Comparison of ENCODE assay signal across 17 cellular contexts in the genomic region with DNA sequence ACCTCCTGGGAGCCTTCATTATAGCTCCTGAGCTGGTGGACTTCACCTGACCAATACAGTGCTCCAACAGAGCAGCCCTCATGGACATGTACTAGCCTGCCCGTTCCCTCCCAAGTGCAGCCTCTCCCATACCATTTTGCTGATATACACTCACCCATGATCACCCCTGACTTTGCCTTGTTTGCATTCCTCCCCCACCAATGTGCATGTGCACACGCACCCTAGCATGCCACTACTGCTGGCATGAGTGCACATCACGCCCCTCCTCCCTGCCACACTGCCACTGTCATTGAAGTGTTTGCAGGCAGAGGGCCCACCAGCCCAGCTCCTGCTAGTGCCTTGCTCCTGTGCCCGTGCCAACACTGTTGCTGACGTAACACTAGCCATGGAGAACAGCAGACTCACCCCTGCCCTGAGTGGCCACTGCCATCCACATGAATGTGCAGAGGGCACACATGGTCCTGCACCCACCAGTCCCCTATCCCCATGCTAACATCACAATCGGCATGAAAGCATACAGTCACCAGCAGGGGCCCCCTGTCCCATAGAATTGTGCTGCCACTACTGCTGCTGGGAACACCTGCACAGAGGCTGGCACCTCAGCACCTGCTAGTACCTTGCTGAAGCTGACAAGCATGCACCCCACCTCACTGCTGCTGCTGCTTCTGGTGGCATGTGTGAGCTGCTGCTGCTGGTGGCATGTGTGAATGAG.
DNase-seq lines count a peak whose midpoint lies in the region; ATAC-seq, FAIRE-seq and TF ChIP-seq lines count a peak whose summit lies in the region.
"Had no signal": no experiment of that assay in that cellular context is flagged by ENCODE, and none has a peak within 500 bp of the region (broad histone marks: within the 10 kb centered on the region; RNA-seq: fewer than 3 reads in every experiment).

No MANE protein-coding gene starts in this region.

- peak; percentile 24 for ATAC-seq in mucosa of descending colon
- ATAC-seq: gastroesophageal sphincter had no signal

- no peaks in the 10 kb centered on the region for H3K79me2 ChIP-seq in Loucy (ENCODE audit: insufficient read depth, low read length)

- no peaks in the 10 kb centered on the region for H3K9me2 ChIP-seq in Loucy (replicated peaks; ENCODE audit: low read depth, low read length)

- DNase-seq in NCI-H2171 treated with DMSO at 0.1 percent for 48 hours (lab: John Stamatoyannopoulos, UW): peak; percentile 5
- DNase-seq in NCI-H2171 (lab: John Stamatoyannopoulos, UW): no peak
- peak; percentile 59 for DNase-seq in chondrocyte (ENCODE audit: low spot score)
- peak in 1 of 3 donors; percentile 40 for DNase-seq in mucosa of descending colon
- DNase-seq in posterior vena cava (ENCODE audit: low spot score): no peak
- no peak for DNase-seq in GM10266 (ENCODE audit: extremely low spot score)
- no peak for DNase-seq in GM12892 (ENCODE audit: insufficient read length)
- DNase-seq: ACHN; activated CD4-positive, alpha-beta T cell treated with anti-CD3 and anti-CD28 coated beads, Interleukin-2, amount 50 U/mL, for 4 hours; effector memory CD4-positive, alpha-beta T cell; immature natural killer cell; stimulated activated CD4-positive, alpha-beta T cell treated with anti-CD3 and anti-CD28 coated beads, Interleukin-12 subunit alpha, Interleukin-12 subunit beta, amount 100 ng/mL, for 4 hours; substantia nigra; T-helper 9 cell had no signal

- TF ChIP-seq CTCF in Loucy (conservative IDR thresholded peaks at IDR 0.05; ENCODE audit: low read length) (0 out of 2 replicates have a peak, but pooled peaks have one; percentile 26), chondrocyte (IDR thresholded peaks at IDR 0.05) (no peak), mucosa of descending colon (IDR thresholded peaks at IDR 0.05) (no peak), GM10266 (IDR thresholded peaks at IDR 0.05; ENCODE audit: control insufficient read depth, insufficient read depth, low read depth, missing control alignments) (no peak)

- H3K27me3 Mint-ChIP-seq in chondrocyte (ENCODE audit: low read depth): peaks cover 44% of the 10 kb centered on the region

- no peak for TF ChIP-seq POLR2A in GM12892 (IDR thresholded peaks at IDR 0.05; ENCODE audit: low read depth, low read length)

- H3K36me3 Mint-ChIP-seq in chondrocyte (ENCODE audit: low read depth): peaks cover 3% of the 10 kb centered on the region
- H3K36me3 Mint-ChIP-seq: immature natural killer cell had no signal

- H4K20me1 ChIP-seq in Loucy (ENCODE audit: insufficient read depth, low read length, poor library complexity, severe bottlenecking): no peaks in the 10 kb centered on the region

- H3K9me3 ChIP-seq in Loucy (ENCODE audit: insufficient read depth, low read depth, low read length) (no peaks in the 10 kb centered on the region), mucosa of descending colon (no peaks in the 10 kb centered on the region)
- H3K9me3 ChIP-seq: gastroesophageal sphincter had no signal

- H3K4me1 Mint-ChIP-seq in chondrocyte (ENCODE audit: low read depth): no peaks in the 10 kb centered on the region
- H3K4me1 Mint-ChIP-seq: immature natural killer cell had no signal

- FAIRE-seq in GM12892 (lab: Jason Lieb, UNC): no peak
- FAIRE-seq: D721Med had no signal

- H3K27me3 ChIP-seq in Loucy (ENCODE audit: insufficient read depth, low read length, poor library complexity, severe bottlenecking): no peaks in the 10 kb centered on the region

- no peak overlapping the region for H3K4me2 ChIP-seq in Loucy (ENCODE audit: low read depth, low read length, poor library complexity, severe bottlenecking)

- H3K4me1 ChIP-seq in Loucy (ENCODE audit: insufficient read depth, low read length, poor library complexity, severe bottlenecking) (no peaks in the 10 kb centered on the region), mucosa of descending colon (ENCODE audit: low read depth) (no peaks in the 10 kb centered on the region)
- H3K4me1 ChIP-seq: gastroesophageal sphincter had no signal

- H3K9ac ChIP-seq in Loucy (ENCODE audit: low read depth, low read length, poor library complexity, severe bottlenecking): no peak overlapping the region

- no peak overlapping the region for H3K4me3 ChIP-seq in Loucy (ENCODE audit: low read length, poor library complexity, severe bottlenecking)
- no peak overlapping the region for H3K4me3 ChIP-seq in mucosa of descending colon
- H3K4me3 ChIP-seq: gastroesophageal sphincter had no signal

- no peak overlapping the region for H2AFZ ChIP-seq in Loucy (ENCODE audit: low read length)

- H3K36me3 ChIP-seq in Loucy (ENCODE audit: insufficient read depth, low read length): no peaks in the 10 kb centered on the region
- H3K36me3 ChIP-seq in mucosa of descending colon (ENCODE audit: low read depth): no peaks in the 10 kb centered on the region
- H3K36me3 ChIP-seq: gastroesophageal sphincter had no signal

- no peaks in the 10 kb centered on the region for H3F3A ChIP-seq in Loucy (ENCODE audit: low read depth)

- intact Hi-C loops in mucosa of descending colon (cut with DNase I, micrococcal nuclease): no loop called here
- intact Hi-C loops in posterior vena cava (cut with DNase I): no loop called here

- no peak overlapping the region for H3K4me3 Mint-ChIP-seq in chondrocyte (ENCODE audit: unreplicated experiment)
- H3K4me3 Mint-ChIP-seq: immature natural killer cell had no signal

- no peak overlapping the region for H3K27ac Mint-ChIP-seq in chondrocyte (ENCODE audit: unreplicated experiment)

- H3K9me3 Mint-ChIP-seq in chondrocyte (ENCODE audit: low read depth): no peaks in the 10 kb centered on the region

Comparison
In these comparisons a context has a peak if more than half of its experiments do, and no peak if none do; other contexts are left out.
1. DNase-seq: peak in NCI-H2171 treated with DMSO at 0.1 percent for 48 hours (single experiment) and chondrocyte (single experiment); none in NCI-H2171 (single experiment), posterior vena cava (single experiment), GM10266 (single experiment) and GM12892 (single experiment).